Comparison of ENCODE assay signal across 23 cellular contexts in the genomic region with DNA sequence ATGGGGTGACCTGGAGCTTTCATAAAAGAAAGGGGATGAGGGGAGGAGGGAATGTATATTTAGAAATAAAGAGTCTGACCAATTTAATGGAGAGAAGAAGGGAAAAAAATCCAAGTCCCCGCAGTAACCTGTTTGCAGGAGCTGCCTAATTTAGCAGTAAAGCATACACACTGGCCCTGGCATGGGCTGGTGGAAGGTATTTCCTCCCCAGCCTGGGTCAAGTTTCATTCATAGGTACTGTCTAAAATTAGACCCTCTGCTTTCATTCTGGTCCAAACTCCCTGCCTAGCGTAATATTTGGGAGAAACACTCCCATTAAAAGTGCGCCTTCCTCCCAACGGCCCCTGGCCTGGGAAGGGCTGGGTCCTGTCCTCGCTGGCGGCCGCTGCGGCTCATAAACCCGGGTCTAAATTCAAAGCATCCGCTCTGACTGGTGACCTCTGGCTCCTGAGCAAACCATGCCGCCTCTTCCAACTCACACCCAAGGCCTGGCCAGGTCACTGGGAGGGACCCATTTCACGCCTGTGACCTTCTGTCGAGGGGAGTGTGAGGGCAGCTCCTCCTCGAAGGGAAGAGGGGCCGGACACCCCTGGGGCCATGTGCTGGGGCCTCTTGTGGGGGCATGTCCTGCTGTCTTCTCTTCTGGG.
A peak's percentile ranks its signal among the peaks of the same experiment; 100 is the strongest.
DNase-seq lines count a peak whose midpoint lies in the region; ATAC-seq and TF ChIP-seq lines count a peak whose summit lies in the region.
"Had no signal": no experiment of that assay in that cellular context is flagged by ENCODE, and none has a peak within 500 bp of the region (broad histone marks: within the 10 kb centered on the region; RNA-seq: fewer than 3 reads in every experiment).

No MANE protein-coding gene starts in this region.

- H3K27ac ChIP-seq in left ventricle myocardium inferior (replicated peaks), result peak overlapping the region; percentile 40
- no peak overlapping the region for H3K27ac ChIP-seq in caudate nucleus (ENCODE audit: low read depth, low read length)
- no peak overlapping the region for H3K27ac ChIP-seq in brain microvascular endothelial cell
- H3K27ac ChIP-seq: 22Rv1, BLaER1, SJCRH30 had no signal

- H3K9me3 ChIP-seq in left ventricle myocardium inferior (replicated peaks), result no peaks in the 10 kb centered on the region
- H3K9me3 ChIP-seq: BLaER1, Caco-2, HAP-1, SJCRH30 had no signal

- H3K4me1 ChIP-seq in left ventricle myocardium inferior, result peaks cover 13% of the 10 kb centered on the region
- H3K4me1 ChIP-seq: BLaER1, Caco-2, HAP-1, SJCRH30 had no signal

- peaks cover 3% of the 10 kb centered on the region for H3K27me3 Mint-ChIP-seq in osteocyte (ENCODE audit: unreplicated experiment)
- peaks cover 21% of the 10 kb centered on the region for H3K27me3 Mint-ChIP-seq in activated T-helper 17 cell treated with anti-CD3 and anti-CD28 coated beads, Interleukin-2, amount 50 U/mL, for 72 hours

- H3K4me1 Mint-ChIP-seq in osteocyte (ENCODE audit: unreplicated experiment), result no peaks in the 10 kb centered on the region
- H3K4me1 Mint-ChIP-seq in activated T-helper 17 cell treated with anti-CD3 and anti-CD28 coated beads, Interleukin-2, amount 50 U/mL, for 72 hours, result no peaks in the 10 kb centered on the region
- H3K4me1 Mint-ChIP-seq: CD4-positive, alpha-beta memory T cell had no signal

- H3K36me3 ChIP-seq in left ventricle myocardium inferior (no peaks in the 10 kb centered on the region), brain microvascular endothelial cell (replicated peaks) (no peaks in the 10 kb centered on the region)
- H3K36me3 ChIP-seq: BLaER1, HAP-1, SJCRH30 had no signal

- DNase-seq in Right ventricle myocardium inferior (ENCODE audit: missing footprints) (peak; percentile 45), left cardiac atrium (no peak), left ventricle myocardium inferior (no peak), osteocyte (ENCODE audit: extremely low spot score, unreplicated experiment) (peak; percentile 76), caudate nucleus (lab: John Stamatoyannopoulos, UW) (no peak), DMS 273 (lab: John Stamatoyannopoulos, UW; ENCODE audit: unreplicated experiment) (no peak), brain microvascular endothelial cell (no peak)
- DNase-seq: ACHN; Caco-2; CD4-positive, alpha-beta memory T cell; DND-41; MV-4-11; NCI-H1105 treated with DMSO at 0.1 percent for 48 hours; NCI-H2081; NCI-H2171; NCI-H345; NCI-H524 treated with DMSO at 0.1 percent for 48 hours had no signal

- TF ChIP-seq CTCF in left ventricle myocardium inferior (IDR thresholded peaks at IDR 0.05; ENCODE audit: borderline replicate concordance) (no peak), osteocyte (IDR thresholded peaks at IDR 0.05) (no peak), brain microvascular endothelial cell (IDR thresholded peaks at IDR 0.05; ENCODE audit: low read depth, low read length, missing control alignments) (no peak)

- intact Hi-C loops in Right ventricle myocardium inferior (cut with DNase I) (no loop called here), left cardiac atrium (cut with DNase I) (no loop called here), left ventricle myocardium inferior (cut with micrococcal nuclease) (no loop called here)

- H3K36me3 Mint-ChIP-seq in osteocyte (ENCODE audit: unreplicated experiment), result no peaks in the 10 kb centered on the region
- no peaks in the 10 kb centered on the region for H3K36me3 Mint-ChIP-seq in activated T-helper 17 cell treated with anti-CD3 and anti-CD28 coated beads, Interleukin-2, amount 50 U/mL, for 72 hours (ENCODE audit: low read depth)
- H3K36me3 Mint-ChIP-seq: CD4-positive, alpha-beta memory T cell had no signal

- no peak overlapping the region for H3K4me3 Mint-ChIP-seq in osteocyte (ENCODE audit: unreplicated experiment)
- H3K4me3 Mint-ChIP-seq in activated T-helper 17 cell treated with anti-CD3 and anti-CD28 coated beads, Interleukin-2, amount 50 U/mL, for 72 hours, result no peak overlapping the region
- H3K4me3 Mint-ChIP-seq: CD4-positive, alpha-beta memory T cell had no signal

- no peak overlapping the region for H3K4me3 ChIP-seq in left ventricle myocardium inferior
- H3K4me3 ChIP-seq in brain microvascular endothelial cell (ENCODE audit: low read depth, low read length), result no peak overlapping the region
- H3K4me3 ChIP-seq: BLaER1, GM12878, HAP-1, SJCRH30 had no signal

- H3K27ac Mint-ChIP-seq in osteocyte (ENCODE audit: unreplicated experiment), result no peak overlapping the region
- no peak overlapping the region for H3K27ac Mint-ChIP-seq in activated T-helper 17 cell treated with anti-CD3 and anti-CD28 coated beads, Interleukin-2, amount 50 U/mL, for 72 hours

- in situ Hi-C loops in brain microvascular endothelial cell (cut with HindIII; ENCODE audit: low pct_ligation_motif_present, low sequenced_read_pairs), result no loop called here

- no peaks in the 10 kb centered on the region for H3K9me3 Mint-ChIP-seq in osteocyte (ENCODE audit: unreplicated experiment)
- H3K9me3 Mint-ChIP-seq in activated T-helper 17 cell treated with anti-CD3 and anti-CD28 coated beads, Interleukin-2, amount 50 U/mL, for 72 hours, result no peaks in the 10 kb centered on the region
- H3K9me3 Mint-ChIP-seq: CD4-positive, alpha-beta memory T cell had no signal

- ATAC-seq in Right ventricle myocardium inferior, result peak; percentile 51
- ATAC-seq in left cardiac atrium, result no peak
- ATAC-seq in activated T-helper 17 cell treated with anti-CD3 and anti-CD28 coated beads, Interleukin-2, amount 50 U/mL, for 72 hours (replicated peaks), result no peak
- ATAC-seq: GM12878 had no signal

- H3K27me3 ChIP-seq in left ventricle myocardium inferior (ENCODE audit: low read depth) (no peaks in the 10 kb centered on the region), brain microvascular endothelial cell (replicated peaks) (no peaks in the 10 kb centered on the region)
- H3K27me3 ChIP-seq: BLaER1, SJCRH30 had no signal

Comparison
In these comparisons a context has a peak if more than half of its experiments do, and no peak if none do; other contexts are left out.
1. DNase-seq: peak in Right ventricle myocardium inferior (single experiment) and osteocyte (single experiment); none in left cardiac atrium (single experiment), left ventricle myocardium inferior (single experiment), caudate nucleus (0 of 61), DMS 273 (single experiment) and brain microvascular endothelial cell (single experiment).